ENCODE assay signal across 1 cellular context in genomic region chrX:37652053-37652452, GRCh38.
TF ChIP-seq lines count a peak whose summit lies in the region.

No MANE protein-coding gene starts in this region.

TF ChIP-seq in H1, 55 proteins besides CTCF, POLR2A, EP300 and RAD21 (continued from another document):
- TF ChIP-seq GABPA (IDR thresholded peaks at IDR 0.05; ENCODE audit: borderline replicate concordance, insufficient read depth, low read length): no peak
- TF ChIP-seq PHF8 (conservative IDR thresholded peaks at IDR 0.05; ENCODE audit: low read depth, low read length): no peak
- TF ChIP-seq POLR2AphosphoS5 (IDR thresholded peaks at IDR 0.05; ENCODE audit: low read depth, low read length): no peak
- no peak for TF ChIP-seq TAF1 (IDR thresholded peaks at IDR 0.05; ENCODE audit: low read depth, low read length)
- TF ChIP-seq SUZ12 (IDR thresholded peaks at IDR 0.05; ENCODE audit: low read length): no peak
- no peak for TF ChIP-seq ATF2 (IDR thresholded peaks at IDR 0.05; ENCODE audit: low read length)
- TF ChIP-seq TAF7 (optimal IDR thresholded peaks at IDR 0.05; ENCODE audit: borderline replicate concordance, low read depth, low read length): no peak
- TF ChIP-seq USF2 (IDR thresholded peaks at IDR 0.05; ENCODE audit: low read length): no peak
- TF ChIP-seq CHD7 (IDR thresholded peaks at IDR 0.05; ENCODE audit: insufficient replicate concordance, low read length): no peak
- TF ChIP-seq YY1 (IDR thresholded peaks at IDR 0.05; ENCODE audit: low read depth, low read length): no peak
- TF ChIP-seq RXRA (IDR thresholded peaks at IDR 0.05; ENCODE audit: insufficient read depth, low read depth, low read length): no peak
- no peak for TF ChIP-seq CREB1 (IDR thresholded peaks at IDR 0.05)
- TF ChIP-seq TEAD4 (IDR thresholded peaks at IDR 0.05; ENCODE audit: low read depth, low read length): no peak
- TF ChIP-seq ATF3 (IDR thresholded peaks at IDR 0.05; ENCODE audit: insufficient read depth, low read depth, low read length): no peak
- TF ChIP-seq FOSL1 (IDR thresholded peaks at IDR 0.05; ENCODE audit: insufficient read depth, low read depth, low read length): no peak
- TF ChIP-seq POU5F1 (IDR thresholded peaks at IDR 0.05; ENCODE audit: low read depth, low read length): no peak
- TF ChIP-seq MAX (IDR thresholded peaks at IDR 0.05): no peak
